Comparison of ENCODE assay signal across 8 cellular contexts in genomic region chr17:45317113-45317820, GRCh38. TPM values are rescaled to one million over a fixed set of nuclear protein-coding genes. Genes with fewer than 3 reads are reported as not detected.
A peak's percentile ranks its signal among the peaks of the same experiment; 100 is the strongest.
DNase-seq lines count a peak whose midpoint lies in the region; ATAC-seq and TF ChIP-seq lines count a peak whose summit lies in the region.

No MANE protein-coding gene starts in this region.

- H3K4me1 ChIP-seq in BLaER1 treated with 17β-estradiol and CSF1 and Interleukin-3, amounts not matched to agents 10 nM and 100 nM, result peaks cover 53 to 85% (median 65%) of the 10 kb centered on the region in 10 experiments
- peaks cover 38% of the 10 kb centered on the region for H3K4me1 ChIP-seq in colonic mucosa

- H3K27ac ChIP-seq in BLaER1 treated with 17β-estradiol and CSF1 and Interleukin-3, amounts not matched to agents 10 nM and 100 nM, result peak overlapping the region; percentile 54 to 95 (median 93); a peak in 21 of 22 replicates
- H3K27ac ChIP-seq in colonic mucosa (peak overlapping the region; percentile 98), layer of hippocampus (ENCODE audit: low read depth, low read length) (peak overlapping the region; percentile 93)

- no peaks in the 10 kb centered on the region for H3K27me3 ChIP-seq in BLaER1 treated with 17β-estradiol and CSF1 and Interleukin-3, amounts not matched to agents 10 nM and 100 nM
- H3K27me3 ChIP-seq in colonic mucosa (no peaks in the 10 kb centered on the region), layer of hippocampus (ENCODE audit: control insufficient read depth, insufficient read depth, low read length) (no peaks in the 10 kb centered on the region)

- ATAC-seq in GM19324 (IDR thresholded peaks at IDR 0.05; ENCODE audit: low FRiP score, unreplicated experiment) (peak; percentile 85), HG03460 (IDR thresholded peaks at IDR 0.05; ENCODE audit: unreplicated experiment) (peak; percentile 69)

- peak overlapping the region; percentile 73 to 87 (median 80) for H3K4me3 ChIP-seq in BLaER1 treated with 17β-estradiol and CSF1 and Interleukin-3, amounts not matched to agents 10 nM and 100 nM
- peak overlapping the region; percentile 79 for H3K4me3 ChIP-seq in colonic mucosa

- peak overlapping the region; percentile 88 to 97 (median 93) for H3K9ac ChIP-seq in BLaER1 treated with 17β-estradiol and CSF1 and Interleukin-3, amounts not matched to agents 10 nM and 100 nM
- peak overlapping the region; percentile 52 to 89 for H3K9ac ChIP-seq in colonic mucosa (ENCODE audit: low read depth in 2 of 2, low read length in 2 of 2)

- H3K36me3 ChIP-seq in BLaER1 treated with 17β-estradiol and CSF1 and Interleukin-3, amounts not matched to agents 10 nM and 100 nM, result 0 out of 22 replicates have a peak, but pooled peaks cover 0 to 7% (median 0%) of the 10 kb centered on the region in 11 experiments
- H3K36me3 ChIP-seq in colonic mucosa, result no peaks in the 10 kb centered on the region

- H3K4me2 ChIP-seq in BLaER1 treated with 17β-estradiol and CSF1 and Interleukin-3, amounts not matched to agents 10 nM and 100 nM, result peak overlapping the region; percentile 85 to 93 (median 90)

- intact Hi-C loops in colonic mucosa (cut with DNase I), result no loop called here

- peak; percentile 100 for DNase-seq in NCI-H524 treated with DMSO at 0.1 percent for 48 hours (lab: John Stamatoyannopoulos, UW)
- peak; percentile 100 for DNase-seq in activated CD4-positive, alpha-beta T cell treated with anti-CD3 and anti-CD28 coated beads for 48 hours
- DNase-seq in colonic mucosa, result peak; percentile 100
- peak; percentile 98 to 100 (median 99) for DNase-seq in stimulated activated CD4-positive, alpha-beta T cell treated with anti-CD3 and anti-CD28 coated beads, Interleukin-1b, Interleukin-23, amount 100 ng/mL, for 24 hours (ENCODE audit: low read depth in 4 of 4, low spot score in 1 of 4)

- H4K20me1 ChIP-seq in BLaER1 treated with 17β-estradiol and CSF1 and Interleukin-3, amounts not matched to agents 10 nM and 100 nM, result peaks cover 0 to 33% (median 8%) of the 10 kb centered on the region in 11 experiments; a peak in 11 of 22 replicates

- TF ChIP-seq CTCF in colonic mucosa (IDR thresholded peaks at IDR 0.05), result no peak

- no peaks in the 10 kb centered on the region for H3K9me3 ChIP-seq in BLaER1 treated with 17β-estradiol and CSF1 and Interleukin-3, amounts not matched to agents 10 nM and 100 nM (replicated peaks in 1 of 11)
- H3K9me3 ChIP-seq in colonic mucosa, result no peaks in the 10 kb centered on the region

RNA-seq across cellular contexts. Expression of gene MAP3K14, which starts 0.4 kb away (rescaled TPM):
- total RNA-seq in colonic mucosa, result 10 to 100 TPM; 11.1 to 15.0 TPM

RNA-seq across cellular contexts. Expression of gene SPATA32, which starts 55.4 kb away (rescaled TPM):
- total RNA-seq in colonic mucosa, result not detected

Comparison
In these comparisons a context has a peak if more than half of its experiments do, and no peak if none do; other contexts are left out.
1. Peak in every context shown above with its lines: DNase-seq, ATAC-seq, H3K4me3 ChIP-seq and H3K27ac ChIP-seq.